In genomic region chr4:183504930-183505555, GRCh38 we compare ENCODE assay signal across 1 cellular context.
TF ChIP-seq lines count a peak whose summit lies in the region.

TSS of gene ING2 (plus strand) at chr4:183505058. CDS start at chr4:183505196, 138 bp downstream.

TF ChIP-seq in K562, 482 proteins besides CTCF, POLR2A, EP300 and RAD21 (continues in another document):
- TF ChIP-seq ZBTB40 (IDR thresholded peaks at IDR 0.05), result no peak
- no peak for TF ChIP-seq ZBTB40 (CRISPR knock-in tag; IDR thresholded peaks at IDR 0.05)
- TF ChIP-seq MAZ (CRISPR knock-in tag; conservative IDR thresholded peaks at IDR 0.05 in 1 of 2, IDR thresholded peaks at IDR 0.05 in 1 of 2), result peak; percentile 6 to 14; a peak in 2 of 4 replicates
- TF ChIP-seq XRCC5 (IDR thresholded peaks at IDR 0.05; ENCODE audit: low read depth, low read length), result no peak
- no peak for TF ChIP-seq TFAM (CRISPR knock-in tag; conservative IDR thresholded peaks at IDR 0.05)
- peak; percentile 16 for TF ChIP-seq VEZF1 (CRISPR knock-in tag; IDR thresholded peaks at IDR 0.05)
- no peak for TF ChIP-seq HMG20A (CRISPR knock-in tag; conservative IDR thresholded peaks at IDR 0.05)
- TF ChIP-seq ESRRA (IDR thresholded peaks at IDR 0.05; ENCODE audit: borderline replicate concordance, low read depth), result no peak
- no peak for TF ChIP-seq E4F1 (CRISPR knock-in tag; IDR thresholded peaks at IDR 0.05; ENCODE audit: borderline replicate concordance)
- no peak for TF ChIP-seq EHMT2 (IDR thresholded peaks at IDR 0.05)
- TF ChIP-seq PHF8 (IDR thresholded peaks at IDR 0.05; ENCODE audit: borderline replicate concordance, low read length), result peak; percentile 16; the same call in 1 of the 2 replicates
- no peak for TF ChIP-seq FOXA1 (IDR thresholded peaks at IDR 0.05; ENCODE audit: borderline replicate concordance)
- TF ChIP-seq MYC (IDR thresholded peaks at IDR 0.05; ENCODE audit: low read depth, low read length), result 0 out of 2 replicates have a peak, but pooled peaks have one; percentile 24
- no peak for TF ChIP-seq MYC (CRISPR knock-in tag; IDR thresholded peaks at IDR 0.05; ENCODE audit: borderline replicate concordance, low read depth)
- TF ChIP-seq DIDO1 (tag; IDR thresholded peaks at IDR 0.05; ENCODE audit: low read depth), result no peak
- TF ChIP-seq CBX3 (IDR thresholded peaks at IDR 0.05; ENCODE audit: borderline replicate concordance in 1 of 2, low read length in 2 of 2), result 0 out of 3 replicates have a peak, but pooled peaks of 1 of the 2 experiments have one; percentile 47
- TF ChIP-seq NONO (IDR thresholded peaks at IDR 0.05; ENCODE audit: low read depth in 2 of 2, low read length in 1 of 2), result peak in 1 of 2 experiments; percentile 47; a peak in 1 of 4 replicates
- no peak for TF ChIP-seq ZNF518B (CRISPR knock-in tag; IDR thresholded peaks at IDR 0.05)
- TF ChIP-seq BCOR (IDR thresholded peaks at IDR 0.05), result no peak
- TF ChIP-seq ZMIZ1 (IDR thresholded peaks at IDR 0.05; ENCODE audit: low read depth in 2 of 2, low read length in 2 of 2), result no peak
- no peak for TF ChIP-seq ZNF217 (CRISPR knock-in tag; IDR thresholded peaks at IDR 0.05)
- peak; percentile 53 for TF ChIP-seq CHD1 (IDR thresholded peaks at IDR 0.05; ENCODE audit: low read length)
- peak; percentile 63 for TF ChIP-seq SAP30 (IDR thresholded peaks at IDR 0.05; ENCODE audit: borderline replicate concordance, insufficient read depth, low read depth, low read length, poor library complexity, severe bottlenecking)
- TF ChIP-seq TAF1 (IDR thresholded peaks at IDR 0.05; ENCODE audit: control insufficient read depth, extremely low read depth, insufficient read depth, low read length, severe bottlenecking), result peak; percentile 45
- no peak for TF ChIP-seq TAF15 (IDR thresholded peaks at IDR 0.05; ENCODE audit: low read depth, low read length)
- TF ChIP-seq THRB (CRISPR knock-in tag; conservative IDR thresholded peaks at IDR 0.05), result no peak
- TF ChIP-seq FUS (optimal IDR thresholded peaks at IDR 0.05; ENCODE audit: low read depth, low read length), result peak; percentile 36
- no peak for TF ChIP-seq RBM22 (IDR thresholded peaks at IDR 0.05; ENCODE audit: low read depth, low read length, poor library complexity, severe bottlenecking)
- no peak for TF ChIP-seq ETV6 (IDR thresholded peaks at IDR 0.05; ENCODE audit: borderline replicate concordance in 1 of 2, low read depth in 2 of 2, low read length in 1 of 2)
- TF ChIP-seq ETV6 (CRISPR knock-in tag; IDR thresholded peaks at IDR 0.05; ENCODE audit: borderline replicate concordance), result 0 out of 2 replicates have a peak, but pooled peaks have one; percentile 32
- TF ChIP-seq PHF20 (IDR thresholded peaks at IDR 0.05; ENCODE audit: partially characterized antibody), result no peak
- no peak for TF ChIP-seq ZBTB5 (IDR thresholded peaks at IDR 0.05)
- no peak for TF ChIP-seq SP2 (IDR thresholded peaks at IDR 0.05; ENCODE audit: extremely low read depth, low read depth, low read length, poor library complexity, severe bottlenecking)
